In genomic region chr16:85323230-85323960, GRCh38 we compare ENCODE assay signal across 19 cellular contexts.
DNase-seq lines count a peak whose midpoint lies in the region; ATAC-seq, FAIRE-seq and TF ChIP-seq lines count a peak whose summit lies in the region.
"Had no signal": no experiment of that assay in that cellular context is flagged by ENCODE, and none has a peak within 500 bp of the region (broad histone marks: within the 10 kb centered on the region; RNA-seq: fewer than 3 reads in every experiment).

No MANE protein-coding gene starts in this region.

- H3K4me2 ChIP-seq in K562 (ENCODE audit: insufficient read depth, low read length), result peak overlapping the region; percentile 68
- H3K4me2 ChIP-seq: smooth muscle cell had no signal

- H3K27ac ChIP-seq in K562 (ENCODE audit: extremely low read depth, low read depth, low read length) (peak overlapping the region; percentile 75), suprapubic skin (peak overlapping the region; percentile 70)

- in situ Hi-C loops in K562 (cut with MboI), result no loop called here

- TF ChIP-seq POLR2A in K562 (conservative IDR thresholded peaks at IDR 0.05) (no peak), suprapubic skin (IDR thresholded peaks at IDR 0.05) (no peak)

- no TSS peak for BruUV-seq in K562 (replicated peaks; lab: Mats Ljungman, UMichigan)

- H3K36me3 ChIP-seq in K562 (ENCODE audit: control insufficient read depth, insufficient read depth, low read length) (no peaks in the 10 kb centered on the region; the same call in 2 of the 3 replicates), suprapubic skin (no peaks in the 10 kb centered on the region)

- ATAC-seq in K562 (no peak), HG03469 (IDR thresholded peaks at IDR 0.05; ENCODE audit: unreplicated experiment) (no peak), HG02623 (IDR thresholded peaks at IDR 0.05; ENCODE audit: unreplicated experiment) (no peak)
- ATAC-seq: activated CD4-positive, CD25-positive, alpha-beta regulatory T cell treated with anti-CD3 and anti-CD28 coated beads, Interleukin-2, amount 50 U/mL, for 24 hours had no signal

- H3K4me1 ChIP-seq in K562 (replicated peaks in 1 of 2; ENCODE audit: control insufficient read depth in 2 of 2, insufficient read depth in 2 of 2, low read length in 2 of 2) (peaks cover 47 to 56% of the 10 kb centered on the region in 2 experiments), suprapubic skin (peaks cover 43% of the 10 kb centered on the region)
- H3K4me1 ChIP-seq: parathyroid adenoma had no signal

- intact Hi-C loops in K562 (cut with micrococcal nuclease), result no loop called here

- H3K4me3 Mint-ChIP-seq in HFFc6 (0 out of 2 replicates have a peak overlapping the region, but pooled peaks have one; percentile 69), mesothelial cell of epicardium (no peak overlapping the region)
- H3K4me3 Mint-ChIP-seq: T-helper 2 cell treated with Interferon-gamma antibody and Interleukin-4, amounts not matched to agents 5 μg/mL and 100 μg/mL, for 36 hours had no signal

- H3K4me3 ChIP-seq in K562, result no peak overlapping the region
- H3K4me3 ChIP-seq in suprapubic skin, result no peak overlapping the region
- H3K4me3 ChIP-seq: smooth muscle cell had no signal

- FAIRE-seq in K562 (lab: Jason Lieb, UNC), result no peak
- FAIRE-seq: D721Med had no signal

- no peak for TF ChIP-seq RAD21 in K562 (CRISPR knock-in tag; conservative IDR thresholded peaks at IDR 0.05 in 1 of 2, IDR thresholded peaks at IDR 0.05 in 1 of 2)

- H2AFZ ChIP-seq in K562 (ENCODE audit: low read depth, low read length), result peak overlapping the region; percentile 69; the same call in 1 of the 2 replicates
- H2AFZ ChIP-seq: parathyroid adenoma had no signal

- no peaks in the 10 kb centered on the region for H3K27me3 ChIP-seq in K562 (ENCODE audit: control insufficient read depth in 2 of 2, insufficient read depth in 2 of 2, low read length in 2 of 2)
- H3K27me3 ChIP-seq in suprapubic skin, result no peaks in the 10 kb centered on the region

- peaks cover 53% of the 10 kb centered on the region for H3K4me1 Mint-ChIP-seq in HFFc6 (ENCODE audit: low read depth)
- peaks cover 24% of the 10 kb centered on the region for H3K4me1 Mint-ChIP-seq in mesothelial cell of epicardium

- 0 out of 2 replicates have a peak, but pooled peaks cover 6% of the 10 kb centered on the region for H3K36me3 Mint-ChIP-seq in HFFc6 (ENCODE audit: low read depth)
- peaks cover 3% of the 10 kb centered on the region for H3K36me3 Mint-ChIP-seq in mesothelial cell of epicardium

- H3K79me2 ChIP-seq in K562 (ENCODE audit: control insufficient read depth, insufficient read depth, low read length), result peaks cover 36% of the 10 kb centered on the region

- H3K9me1 ChIP-seq in K562 (ENCODE audit: control insufficient read depth, insufficient read depth, low read length), result no peaks in the 10 kb centered on the region

- H3K27me3 Mint-ChIP-seq in HFFc6 (ENCODE audit: insufficient read depth) (peaks cover 8% of the 10 kb centered on the region; the same call in 1 of the 2 replicates), mesothelial cell of epicardium (ENCODE audit: low read depth) (no peaks in the 10 kb centered on the region)

- DNase-seq in HFFc6 (no peak), K562 (ENCODE audit: extremely low read depth in 1 of 4, low spot score in 3 of 4) (no peak), mesothelial cell of epicardium (ENCODE audit: low spot score in 2 of 2, unreplicated experiment in 2 of 2) (no peak), suprapubic skin (ENCODE audit: low spot score in 2 of 2) (no peak), COR-L47 (lab: John Stamatoyannopoulos, UW) (no peak)
- no peak for DNase-seq in activated CD4-positive, CD25-positive, alpha-beta regulatory T cell (lab: John Stamatoyannopoulos, UW)
- DNase-seq: hypothalamus; Karpas-422; kidney glomerular epithelial cell; NCI-H1092; NCI-H524; stimulated activated CD4-positive, alpha-beta T cell treated with anti-CD3 and anti-CD28 coated beads, Interleukin-4, amount 100 ng/mL, for 4 hours had no signal

- peak overlapping the region; percentile 51 to 58 for H3K9ac ChIP-seq in K562 (ENCODE audit: insufficient read depth in 1 of 2, low read depth in 2 of 2, low read length in 2 of 2)
- H3K9ac ChIP-seq: parathyroid adenoma had no signal

- TF ChIP-seq EP300 in K562 (IDR thresholded peaks at IDR 0.05; ENCODE audit: low read length) (no peak), suprapubic skin (IDR thresholded peaks at IDR 0.05) (no peak)

- TF ChIP-seq CTCF in HFFc6 (IDR thresholded peaks at IDR 0.05), result no peak
- TF ChIP-seq CTCF in K562 (IDR thresholded peaks at IDR 0.05 in 2 of 3, conservative IDR thresholded peaks at IDR 0.05 in 1 of 3; ENCODE audit: insufficient read depth in 2 of 3, low read depth in 1 of 3, low read length in 3 of 3), result no peak
- TF ChIP-seq CTCF in mesothelial cell of epicardium (IDR thresholded peaks at IDR 0.05; ENCODE audit: unreplicated experiment), result no peak
- no peak for TF ChIP-seq CTCF in suprapubic skin (IDR thresholded peaks at IDR 0.05)

- no peaks in the 10 kb centered on the region for H4K20me1 ChIP-seq in K562 (replicated peaks; ENCODE audit: control insufficient read depth, insufficient read depth, low read length)

- peak overlapping the region; percentile 91; the same call in 1 of the 2 replicates for H3K27ac Mint-ChIP-seq in HFFc6
- peak overlapping the region; percentile 30 for H3K27ac Mint-ChIP-seq in mesothelial cell of epicardium
- H3K27ac Mint-ChIP-seq: T-helper 2 cell treated with Interferon-gamma antibody and Interleukin-4, amounts not matched to agents 5 μg/mL and 100 μg/mL, for 36 hours had no signal

- CTCF ChIA-PET in K562 (lab: Yijun Ruan, JAX; ENCODE audit: low intra/inter-chr PET ratio), result interaction anchor here (0.6 kb wide), 1 partner anchor 48 kb away, joined by 3 read pairs; no protein-coding TSS in a partner anchor

- no peaks in the 10 kb centered on the region; the same call in 1 of the 2 replicates for H3K9me3 Mint-ChIP-seq in HFFc6
- H3K9me3 Mint-ChIP-seq in mesothelial cell of epicardium, result peaks cover 3% of the 10 kb centered on the region
- H3K9me3 Mint-ChIP-seq: T-helper 2 cell treated with Interferon-gamma antibody and Interleukin-4, amounts not matched to agents 5 μg/mL and 100 μg/mL, for 36 hours had no signal

- H3K9me3 ChIP-seq in K562 (replicated peaks; ENCODE audit: control insufficient read depth, insufficient read depth, low read depth, low read length) (no peaks in the 10 kb centered on the region), suprapubic skin (no peaks in the 10 kb centered on the region)

- POLR2A ChIA-PET in K562 (lab: Yijun Ruan, JAX), result interaction anchor here (0.6 to 9.1 kb wide), 5 partner anchors 10 to 107 kb away, joined by 3 to 60 read pairs (median 4); no protein-coding TSS in a partner anchor

- WGBS in K562 (ENCODE audit: insufficient coverage, low coverage, missing lambda C conversion rate), result 76% methylated on average over 9 of the region's 14 CpGs
- 88% methylated on average over 14 of the region's 14 CpGs for WGBS in suprapubic skin

TF ChIP-seq in K562, 482 proteins besides CTCF, POLR2A, EP300 and RAD21 (continues in another document):
- 0 out of 2 replicates have a peak, but pooled peaks have one; percentile 7 for TF ChIP-seq TFAP4 (CRISPR knock-in tag; IDR thresholded peaks at IDR 0.05; ENCODE audit: borderline replicate concordance)
- 0 out of 2 replicates have a peak, but pooled peaks have one; percentile 6 for TF ChIP-seq KAT7 (CRISPR knock-in tag; IDR thresholded peaks at IDR 0.05; ENCODE audit: borderline replicate concordance)
- no peak for TF ChIP-seq TEAD4 (IDR thresholded peaks at IDR 0.05; ENCODE audit: low read length)
- TF ChIP-seq TEAD4 (CRISPR knock-in tag; IDR thresholded peaks at IDR 0.05; ENCODE audit: borderline replicate concordance), result no peak
